In the genomic region with DNA sequence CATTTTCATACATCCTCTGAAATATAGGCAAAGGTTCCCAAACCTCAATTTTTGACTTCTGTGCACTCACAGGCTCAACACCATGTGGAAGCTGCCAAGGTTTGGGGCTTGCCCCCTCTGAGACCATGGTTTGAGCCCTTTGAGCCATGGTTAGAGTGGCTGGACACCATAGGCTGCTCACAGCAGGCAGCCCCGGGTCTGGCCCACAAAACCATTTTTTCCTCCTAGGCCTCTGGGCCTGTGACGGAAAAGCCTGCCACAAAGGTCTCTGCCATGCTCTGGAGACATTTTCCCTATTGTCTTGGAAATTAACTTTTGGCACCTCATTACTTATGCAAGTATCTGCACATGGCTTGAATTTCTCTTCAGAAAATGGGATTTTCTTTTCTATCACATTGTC, we compare ENCODE assay signal across 27 cellular contexts.
"Had no signal": no experiment of that assay in that cellular context is flagged by ENCODE, and none has a peak within 500 bp of the region (broad histone marks: within the 10 kb centered on the region; RNA-seq: fewer than 3 reads in every experiment).

No MANE protein-coding gene starts in this region.

- H3K27ac ChIP-seq: stomach, suprapubic skin, testis, thoracic aorta, thyroid gland, tibial artery, tibial nerve, transverse colon, upper lobe of left lung, upper lobe of right lung, uterus, vagina had no signal

- H3K27me3 ChIP-seq: stomach, suprapubic skin, testis, thyroid gland, tibial artery, tibial nerve, transverse colon, upper lobe of left lung, upper lobe of right lung, uterus, vagina had no signal

- H3K4me1 ChIP-seq: stomach, suprapubic skin, testis, thyroid gland, tibial artery, tibial nerve, transverse colon, upper lobe of left lung, upper lobe of right lung, uterus, vagina had no signal

- DNase-seq: stimulated activated CD4-positive, alpha-beta T cell treated with anti-CD3 and anti-CD28 coated beads, Interleukin-2, amount 100 ng/mL, for 48 hours; stimulated activated CD4-positive, alpha-beta T cell treated with anti-CD3 and anti-CD28 coated beads, Interleukin-4, amount 100 ng/mL, for 1 hour; stimulated activated CD4-positive, alpha-beta T cell treated with anti-CD3 and anti-CD28 coated beads, Interleukin-4, amount 100 ng/mL, for 24 hours; stimulated activated CD4-positive, alpha-beta T cell treated with anti-CD3 and anti-CD28 coated beads, Interleukin-4, amount 100 ng/mL, for 4 hours; stimulated activated CD8-positive, alpha-beta memory T cell treated with anti-CD3 and anti-CD28 coated beads, Interleukin-4, amount 100 ng/mL, for 48 hours; stimulated activated naive B cell treated with anti-CD40 and anti-IgM and Interleukin-4, amounts not matched to agents 10 μg/mL and 1 μg/mL and 100 μg/mL, for 72 hours; stimulated activated naive CD4-positive, alpha-beta T cell; stimulated activated naive CD4-positive, alpha-beta T cell treated with Interleukin-2 at 50 U/mL for 16 hours; stimulated activated naive CD8-positive, alpha-beta T cell treated with anti-CD3 and anti-CD28 coated beads, Interleukin-15, amount 100 ng/mL, for 72 hours; stimulated activated naive CD8-positive, alpha-beta T cell treated with anti-CD3 and anti-CD28 coated beads, Interleukin-15, Interleukin-2, amounts not matched to agents 100 U/mL and 50 U/mL, for 24 hours; stomach; substantia nigra; testis; thyroid gland; tibial artery; transverse colon; trophoblast cell; upper lobe of left lung; upper lobe of right lung; uterus had no signal

- H3K9me3 ChIP-seq: testis, thoracic aorta, thyroid gland, upper lobe of right lung, uterus, vagina had no signal

- ATAC-seq: stimulated activated effector memory CD8-positive, alpha-beta T cell treated with anti-CD3 and anti-CD28 coated beads, Interleukin-12 subunit alpha, Interleukin-12 subunit beta, amount 100 ng/mL, for 72 hours; stimulated activated memory B cell treated with anti-CD40 and anti-IgM and Interleukin-4, amounts not matched to agents 10 μg/mL and 1 μg/mL and 100 μg/mL, for 72 hours; stimulated activated naive B cell treated with anti-CD40 and anti-IgM and Interleukin-4, amounts not matched to agents 10 μg/mL and 1 μg/mL and 100 μg/mL, for 72 hours; stimulated activated naive CD8-positive, alpha-beta T cell treated with anti-CD3 and anti-CD28 coated beads, Interleukin-15, amount 100 ng/mL, for 72 hours; stimulated activated naive CD8-positive, alpha-beta T cell treated with anti-CD3 and anti-CD28 coated beads, Interleukin-15, Interleukin-2, amounts not matched to agents 100 U/mL and 50 U/mL, for 24 hours; upper lobe of right lung had no signal

- H3K4me3 ChIP-seq: stomach, suprapubic skin, testis, thoracic aorta, thyroid gland, tibial artery, tibial nerve, transverse colon, upper lobe of left lung, upper lobe of right lung, uterus, vagina had no signal

- H3K36me3 ChIP-seq: stomach, suprapubic skin, thoracic aorta, thyroid gland, tibial artery, tibial nerve, transverse colon, upper lobe of left lung, upper lobe of right lung, uterus, vagina had no signal

- FAIRE-seq: urothelium cell line had no signal
